ENCODE assay signal across 20 cellular contexts in genomic region chr20:50315811-50316551, GRCh38.
"Had no signal": no experiment of that assay in that cellular context is flagged by ENCODE, and none has a peak within 500 bp of the region (broad histone marks: within the 10 kb centered on the region; RNA-seq: fewer than 3 reads in every experiment).

No MANE protein-coding gene starts in this region.

- H3K27ac ChIP-seq: colonic mucosa, neutrophil, SJSA1 had no signal

- DNase-seq: activated CD4-positive, alpha-beta memory T cell treated with anti-CD3 and anti-CD28 coated beads for 36 hours; activated CD4-positive, alpha-beta T cell treated with anti-CD3 and anti-CD28 coated beads for 1 hour; activated gamma-delta T cell; activated T-cell treated with anti-CD3 and anti-CD28 coated beads, Interleukin-2, amount 50 U/mL, for 48 hours; anterior cingulate cortex; colonic mucosa; effector CD4-positive, alpha-beta T cell; foreskin melanocyte; islet precursor cell; mesendoderm; stimulated activated CD4-positive, alpha-beta T cell treated with anti-CD3 and anti-CD28 coated beads, Interleukin-15, amount 100 ng/mL, for 24 hours; stimulated activated CD4-positive, alpha-beta T cell treated with anti-CD3 and anti-CD28 coated beads, Interleukin-4, amount 100 ng/mL, for 4 hours; stimulated activated naive CD8-positive, alpha-beta T cell treated with anti-CD3 and anti-CD28 coated beads, Interleukin-15, amount 100 ng/mL, for 72 hours; SW 1271 had no signal

- H3K9me3 Mint-ChIP-seq: stimulated activated naive CD8-positive, alpha-beta T cell treated with anti-CD3 and anti-CD28 coated beads, Interleukin-15, amount 100 ng/mL, for 72 hours had no signal

- ATAC-seq: left lobe of liver; stimulated activated naive CD8-positive, alpha-beta T cell treated with anti-CD3 and anti-CD28 coated beads, Interleukin-15, amount 100 ng/mL, for 72 hours had no signal

- H3K4me1 ChIP-seq: colonic mucosa had no signal

- H3K36me3 ChIP-seq: breast epithelium, colonic mucosa, neutrophil, SJSA1, thoracic aorta had no signal

- H3K4me3 Mint-ChIP-seq: activated CD4-positive, alpha-beta memory T cell treated with anti-CD3 and anti-CD28 coated beads for 36 hours; activated naive CD8-positive, alpha-beta T cell; stimulated activated naive CD8-positive, alpha-beta T cell treated with anti-CD3 and anti-CD28 coated beads, Interleukin-15, amount 100 ng/mL, for 72 hours had no signal

- H3K4me3 ChIP-seq: breast epithelium, colonic mucosa, SJSA1, thoracic aorta had no signal

- H3K9me3 ChIP-seq: breast epithelium, colonic mucosa, neutrophil, SJSA1, thoracic aorta had no signal

- H3K27ac Mint-ChIP-seq: activated CD4-positive, alpha-beta memory T cell treated with anti-CD3 and anti-CD28 coated beads for 36 hours; activated naive CD8-positive, alpha-beta T cell had no signal

- H3K36me3 Mint-ChIP-seq: activated CD4-positive, alpha-beta memory T cell treated with anti-CD3 and anti-CD28 coated beads for 36 hours; activated naive CD8-positive, alpha-beta T cell had no signal

- H3K27me3 ChIP-seq: breast epithelium, colonic mucosa, SJSA1 had no signal
